In the genomic region with DNA sequence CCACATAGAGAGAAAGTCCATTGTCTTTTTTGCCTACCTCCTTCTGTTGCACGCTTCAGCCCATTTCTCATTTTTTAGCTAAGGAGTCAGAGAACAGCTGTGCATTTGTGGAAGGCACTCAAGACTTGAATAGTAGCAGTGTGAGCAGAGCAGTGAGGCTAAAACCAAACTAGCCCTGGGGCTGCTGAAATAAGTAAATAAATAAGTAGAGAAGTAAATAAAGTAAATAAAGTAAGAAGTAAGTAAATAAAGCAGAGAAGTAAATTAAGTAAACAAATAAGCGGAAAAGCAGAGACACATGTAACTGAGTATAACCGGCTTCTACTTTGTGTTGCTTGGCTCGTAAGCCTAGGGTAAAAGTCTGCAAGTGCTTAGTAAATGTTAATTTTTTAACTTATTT, we compare ENCODE assay signal across 9 cellular contexts. TPM values are rescaled to one million over a fixed set of nuclear protein-coding genes. Genes with fewer than 3 reads are reported as not detected.
"Had no signal": no experiment of that assay in that cellular context is flagged by ENCODE, and none has a peak within 500 bp of the region (broad histone marks: within the 10 kb centered on the region; RNA-seq: fewer than 3 reads in every experiment).

No MANE protein-coding gene starts in this region.

- DNase-seq: H9, HCEC 1CT, IMR-90, KG1 had no signal

- H2AFZ ChIP-seq: GM23338 had no signal

- H3K27ac ChIP-seq: HL-60 had no signal

- H3K4me3 ChIP-seq: GM23338, K562 had no signal

- H3K4me2 ChIP-seq: GM23338 had no signal

- ATAC-seq: GM23338, K562 had no signal

RNA-seq across cellular contexts. Expression of gene OR52L1, which starts 2.4 kb away (rescaled TPM):
- total RNA-seq: H1, H9, HT1080, IMR-90, K562 had no signal
- polyA plus RNA-seq: GM23338, IMR-90, K562 had no signal

RNA-seq across cellular contexts. Expression of gene OR56A4, which starts 17.5 kb away (rescaled TPM):
- total RNA-seq: H1, H9, HT1080, IMR-90, K562 had no signal
- polyA plus RNA-seq: IMR-90, K562 had no signal

RNA-seq across cellular contexts. Expression of gene OR56A5, which starts 20.9 kb away (rescaled TPM):
- total RNA-seq: GM23338, H1, H9, HT1080, IMR-90, K562 had no signal
- polyA plus RNA-seq: GM23338, IMR-90, K562 had no signal

RNA-seq across cellular contexts. Expression of gene OR56A1, which starts 41.4 kb away (rescaled TPM):
- total RNA-seq: HT1080, IMR-90, K562 had no signal
- polyA plus RNA-seq: IMR-90, K562 had no signal

RNA-seq across cellular contexts. Expression of gene OR56A3, which starts 47.2 kb away (rescaled TPM):
- total RNA-seq: GM23338, H1, H9, HT1080, IMR-90, K562 had no signal
- polyA plus RNA-seq: GM23338, H1, IMR-90, K562 had no signal
